In the genomic region with DNA sequence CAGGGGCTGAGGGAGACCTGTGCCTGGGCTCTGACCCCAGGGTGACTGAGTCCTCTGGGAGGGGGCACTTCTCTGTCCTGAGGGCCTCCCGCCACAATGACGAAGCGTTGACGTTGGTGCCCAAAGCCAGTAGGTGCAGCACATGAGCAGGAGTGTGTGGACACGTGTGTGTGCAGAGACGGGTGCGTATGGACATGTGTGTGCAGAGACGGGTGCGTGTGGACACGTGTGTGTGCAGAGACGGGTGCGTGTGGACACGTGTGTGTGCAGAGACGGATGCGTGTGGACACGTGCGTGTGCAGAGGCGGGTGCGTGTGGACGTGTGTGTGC, we compare ENCODE assay signal across 1 cellular context.
TF ChIP-seq lines count a peak whose summit lies in the region.

No MANE protein-coding gene starts in this region.

TF ChIP-seq in H1, 55 proteins besides CTCF, POLR2A, EP300 and RAD21:
- TF ChIP-seq ZNF274 (IDR thresholded peaks at IDR 0.05; ENCODE audit: borderline replicate concordance, extremely low read depth, low read length) (no peak), SIN3A (conservative IDR thresholded peaks at IDR 0.05 in 1 of 2, IDR thresholded peaks at IDR 0.05 in 1 of 2; ENCODE audit: low read depth in 1 of 2, low read length in 2 of 2) (no peak), ASH2L (IDR thresholded peaks at IDR 0.05; ENCODE audit: low read length) (no peak), EZH2 (IDR thresholded peaks at IDR 0.05; ENCODE audit: low read depth, low read length, severe bottlenecking) (no peak), KDM5A (IDR thresholded peaks at IDR 0.05; ENCODE audit: low read length) (no peak), POLR2AphosphoS5 (IDR thresholded peaks at IDR 0.05; ENCODE audit: low read depth, low read length) (no peak)
- TF ChIP-seq, protein P1, sequence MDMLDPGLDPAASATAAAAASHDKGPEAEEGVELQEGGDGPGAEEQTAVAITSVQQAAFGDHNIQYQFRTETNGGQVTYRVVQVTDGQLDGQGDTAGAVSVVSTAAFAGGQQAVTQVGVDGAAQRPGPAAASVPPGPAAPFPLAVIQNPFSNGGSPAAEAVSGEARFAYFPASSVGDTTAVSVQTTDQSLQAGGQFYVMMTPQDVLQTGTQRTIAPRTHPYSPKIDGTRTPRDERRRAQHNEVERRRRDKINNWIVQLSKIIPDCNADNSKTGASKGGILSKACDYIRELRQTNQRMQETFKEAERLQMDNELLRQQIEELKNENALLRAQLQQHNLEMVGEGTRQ (IDR thresholded peaks at IDR 0.05; ENCODE audit: low read length), result no peak
